Comparison of ENCODE assay signal across 9 cellular contexts in genomic region chr11:17479284-17480214, GRCh38. TPM values are rescaled to one million over a fixed set of nuclear protein-coding genes. Genes with fewer than 3 reads are reported as not detected.
DNase-seq lines count a peak whose midpoint lies in the region; ATAC-seq and TF ChIP-seq lines count a peak whose summit lies in the region.
"Had no signal": no experiment of that assay in that cellular context is flagged by ENCODE, and none has a peak within 500 bp of the region (broad histone marks: within the 10 kb centered on the region; RNA-seq: fewer than 3 reads in every experiment).

No MANE protein-coding gene starts in this region.

- no peaks in the 10 kb centered on the region for H3K36me3 ChIP-seq in cardiac muscle cell

- H3K9me3 ChIP-seq in cardiac muscle cell (ENCODE audit: low read depth): no peaks in the 10 kb centered on the region

- H3K27ac Mint-ChIP-seq in stimulated activated naive B cell treated with anti-CD40 and anti-IgM and Interleukin-4, amounts not matched to agents 10 μg/mL and 1 μg/mL and 100 μg/mL, for 72 hours: no peak overlapping the region
- H3K27ac Mint-ChIP-seq: stimulated activated naive CD8-positive, alpha-beta T cell treated with anti-CD3 and anti-CD28 coated beads, Interleukin-15, Interleukin-2, amounts not matched to agents 100 ng/mL and 50 ng/mL, for 24 hours had no signal

- H3K36me3 Mint-ChIP-seq in stimulated activated naive B cell treated with anti-CD40 and anti-IgM and Interleukin-4, amounts not matched to agents 10 μg/mL and 1 μg/mL and 100 μg/mL, for 72 hours: no peaks in the 10 kb centered on the region

- peaks cover 46 to 58% of the 10 kb centered on the region in 2 donors for H3K27me3 Mint-ChIP-seq in stimulated activated naive B cell treated with anti-CD40 and anti-IgM and Interleukin-4, amounts not matched to agents 10 μg/mL and 1 μg/mL and 100 μg/mL, for 72 hours

- H3K27me3 ChIP-seq in cardiac muscle cell: peaks cover 45% of the 10 kb centered on the region

- H3K4me3 Mint-ChIP-seq in stimulated activated naive B cell treated with anti-CD40 and anti-IgM and Interleukin-4, amounts not matched to agents 10 μg/mL and 1 μg/mL and 100 μg/mL, for 72 hours: no peak overlapping the region
- H3K4me3 Mint-ChIP-seq: stimulated activated naive CD8-positive, alpha-beta T cell treated with anti-CD3 and anti-CD28 coated beads, Interleukin-15, Interleukin-2, amounts not matched to agents 100 ng/mL and 50 ng/mL, for 24 hours had no signal

- DNase-seq in NCI-H1417 (lab: John Stamatoyannopoulos, UW) (peak; percentile 79 to 90 (median 84)), NCI-H1417 treated with DMSO at 0.1 percent for 48 hours (lab: John Stamatoyannopoulos, UW) (no peak), RPMI7951 (ENCODE audit: low read depth) (peak; percentile 20), cardiac muscle cell (ENCODE audit: low read depth in 1 of 2, low spot score in 1 of 2) (peak; percentile 40 to 76), sciatic nerve (ENCODE audit: low spot score) (no peak)
- no peak for DNase-seq in stimulated activated naive B cell treated with anti-CD40 and anti-IgM and Interleukin-4, amounts not matched to agents 10 μg/mL and 1 μg/mL and 100 μg/mL, for 72 hours
- DNase-seq in activated effector memory CD4-positive, alpha-beta T cell treated with Interleukin-2 at 50 U/mL for 16 hours: no peak

- H3K4me1 Mint-ChIP-seq in stimulated activated naive B cell treated with anti-CD40 and anti-IgM and Interleukin-4, amounts not matched to agents 10 μg/mL and 1 μg/mL and 100 μg/mL, for 72 hours: peaks cover 0 to 5% of the 10 kb centered on the region in 2 donors

- no peaks in the 10 kb centered on the region for H3K4me1 ChIP-seq in cardiac muscle cell (ENCODE audit: low read depth)

- H3K27ac ChIP-seq in cardiac muscle cell: no peak overlapping the region

- peaks cover 0 to 3% of the 10 kb centered on the region in 2 donors for H3K9me3 Mint-ChIP-seq in stimulated activated naive B cell treated with anti-CD40 and anti-IgM and Interleukin-4, amounts not matched to agents 10 μg/mL and 1 μg/mL and 100 μg/mL, for 72 hours

- no peak overlapping the region for H3K4me3 ChIP-seq in cardiac muscle cell

- peak; percentile 53 for ATAC-seq in sciatic nerve
- ATAC-seq in HG02571 (IDR thresholded peaks at IDR 0.05; ENCODE audit: unreplicated experiment): no peak
- no peak for ATAC-seq in stimulated activated naive B cell treated with anti-CD40 and anti-IgM and Interleukin-4, amounts not matched to agents 10 μg/mL and 1 μg/mL and 100 μg/mL, for 72 hours (replicated peaks)

- intact Hi-C loops in sciatic nerve (cut with DNase I): no loop called here

- TF ChIP-seq CTCF in cardiac muscle cell (IDR thresholded peaks at IDR 0.05; ENCODE audit: low read depth, low read length): no peak

RNA-seq across cellular contexts. Expression of gene ABCC8, which starts 2.9 kb away (rescaled TPM):
- not detected in 2 replicates for total RNA-seq in RPMI7951 (2014; rRNA removed; shearing (Covaris generic))
- total RNA-seq in cardiac muscle cell: 1.6 and 5.3 TPM in 2 replicates
- 2.4 and 8.8 TPM in 2 replicates for polyA plus RNA-seq in cardiac muscle cell
- 8.2 TPM for total RNA-seq in sciatic nerve

Comparison
In these comparisons a context has a peak if more than half of its experiments do, and no peak if none do; other contexts are left out.
1. DNase-seq: peak in NCI-H1417 (3 of 3), RPMI7951 (single experiment) and cardiac muscle cell (2 of 2); none in NCI-H1417 treated with DMSO at 0.1 percent for 48 hours (single experiment), sciatic nerve (single experiment), stimulated activated naive B cell treated with anti-CD40 and anti-IgM and Interleukin-4, amounts not matched to agents 10 μg/mL and 1 μg/mL and 100 μg/mL, for 72 hours (single experiment) and activated effector memory CD4-positive, alpha-beta T cell treated with Interleukin-2 at 50 U/mL for 16 hours (single experiment).